9 cellular contexts compared by ENCODE assay signal in genomic region chr11:57432714-57433163, GRCh38. TPM values are rescaled to one million over a fixed set of nuclear protein-coding genes. Genes with fewer than 3 reads are reported as not detected.
A peak's percentile ranks its signal among the peaks of the same experiment; 100 is the strongest.
DNase-seq lines count a peak whose midpoint lies in the region; ATAC-seq and TF ChIP-seq lines count a peak whose summit lies in the region.
"Had no signal": no experiment of that assay in that cellular context is flagged by ENCODE, and none has a peak within 500 bp of the region (broad histone marks: within the 10 kb centered on the region; RNA-seq: fewer than 3 reads in every experiment).

No MANE protein-coding gene starts in this region.

- no peak overlapping the region for H2BK5ac ChIP-seq in mesendoderm (ENCODE audit: low read length)

- H3K4me1 Mint-ChIP-seq in activated CD8-positive, alpha-beta T cell treated with anti-CD3 and anti-CD28 coated beads, Interleukin-2, amount 10 ng/mL, durations not matched to agents 7 days and 5 days (ENCODE audit: low read depth) = peaks cover 5% of the 10 kb centered on the region
- peaks cover 19% of the 10 kb centered on the region for H3K4me1 Mint-ChIP-seq in endothelial cell (ENCODE audit: unreplicated experiment)

- H3K36me3 ChIP-seq in mesendoderm (ENCODE audit: control insufficient read depth, insufficient read depth, low read length) (no peaks in the 10 kb centered on the region), spleen (no peaks in the 10 kb centered on the region)

- no peak overlapping the region for H3K27ac Mint-ChIP-seq in activated CD8-positive, alpha-beta T cell treated with anti-CD3 and anti-CD28 coated beads, Interleukin-2, amount 10 ng/mL, durations not matched to agents 7 days and 5 days
- H3K27ac Mint-ChIP-seq in endothelial cell (ENCODE audit: unreplicated experiment) = no peak overlapping the region

- TF ChIP-seq CTCF in HL-60 (IDR thresholded peaks at IDR 0.05; ENCODE audit: insufficient read depth, low read length) = no peak
- TF ChIP-seq CTCF in endothelial cell (IDR thresholded peaks at IDR 0.05; ENCODE audit: unreplicated experiment) = no peak
- TF ChIP-seq CTCF in spleen (IDR thresholded peaks at IDR 0.05 in 8 of 11, conservative IDR thresholded peaks at IDR 0.05 in 3 of 11) = no peak

- H3K36me3 Mint-ChIP-seq in activated CD8-positive, alpha-beta T cell treated with anti-CD3 and anti-CD28 coated beads, Interleukin-2, amount 10 ng/mL, durations not matched to agents 7 days and 5 days (ENCODE audit: low read depth) = no peaks in the 10 kb centered on the region
- H3K36me3 Mint-ChIP-seq in endothelial cell (ENCODE audit: low read depth, unreplicated experiment) = no peaks in the 10 kb centered on the region

- H3K56ac ChIP-seq in mesendoderm (ENCODE audit: low read length) = no peak overlapping the region

- CTCF ChIA-PET in activated CD8-positive, alpha-beta T cell treated with anti-CD3 and anti-CD28 coated beads, Interleukin-2, amount 10 ng/mL, durations not matched to agents 7 days and 5 days (lab: Charles Lee) = no interaction called here

- peak; percentile 44 for ATAC-seq in activated CD8-positive, alpha-beta T cell treated with anti-CD3 and anti-CD28 coated beads, Interleukin-2, amount 10 ng/mL, durations not matched to agents 7 days and 5 days

- H3K23ac ChIP-seq in mesendoderm (ENCODE audit: low read length) = peak overlapping the region; percentile 66

- no peak overlapping the region for H3K4ac ChIP-seq in mesendoderm (ENCODE audit: low read depth, low read length)

- no peak overlapping the region for H3K4me2 ChIP-seq in mesendoderm (ENCODE audit: low read length)

- no peak overlapping the region for H3K4me3 Mint-ChIP-seq in activated CD8-positive, alpha-beta T cell treated with anti-CD3 and anti-CD28 coated beads, Interleukin-2, amount 10 ng/mL, durations not matched to agents 7 days and 5 days
- no peak overlapping the region for H3K4me3 Mint-ChIP-seq in endothelial cell (ENCODE audit: unreplicated experiment)

- no peaks in the 10 kb centered on the region for H3K27me3 ChIP-seq in HL-60 (ENCODE audit: insufficient read depth, poor library complexity, severe bottlenecking)
- H3K27me3 ChIP-seq in mesendoderm (ENCODE audit: insufficient read depth, low read length, poor library complexity) = no peaks in the 10 kb centered on the region
- no peaks in the 10 kb centered on the region for H3K27me3 ChIP-seq in spleen (replicated peaks in 1 of 7)

- H2AK5ac ChIP-seq in mesendoderm (ENCODE audit: low read length) = no peak overlapping the region

- TF ChIP-seq POLR2A in spleen (IDR thresholded peaks at IDR 0.05) = no peak

- H3K79me1 ChIP-seq in mesendoderm (ENCODE audit: low read length) = no peaks in the 10 kb centered on the region

- no peaks in the 10 kb centered on the region for H3K9me3 ChIP-seq in spleen

- H2BK120ac ChIP-seq in mesendoderm (ENCODE audit: low read depth, low read length) = no peak overlapping the region

- H3K27me3 Mint-ChIP-seq in activated CD8-positive, alpha-beta T cell treated with anti-CD3 and anti-CD28 coated beads, Interleukin-2, amount 10 ng/mL, durations not matched to agents 7 days and 5 days (ENCODE audit: low read depth) = peaks cover 16% of the 10 kb centered on the region
- peaks cover 3% of the 10 kb centered on the region for H3K27me3 Mint-ChIP-seq in endothelial cell (ENCODE audit: unreplicated experiment)

- intact Hi-C loops in spleen (cut with DNase I; ENCODE audit: low total_unique reads) = no loop called here

- no peaks in the 10 kb centered on the region for H3K9me3 Mint-ChIP-seq in activated CD8-positive, alpha-beta T cell treated with anti-CD3 and anti-CD28 coated beads, Interleukin-2, amount 10 ng/mL, durations not matched to agents 7 days and 5 days (ENCODE audit: insufficient read depth)
- no peaks in the 10 kb centered on the region for H3K9me3 Mint-ChIP-seq in endothelial cell (ENCODE audit: unreplicated experiment)

- no peak overlapping the region for H4K8ac ChIP-seq in mesendoderm (ENCODE audit: low read depth, low read length)

- H3K4me3 ChIP-seq in HL-60 (replicated peaks; ENCODE audit: insufficient read depth, low read length) (no peak overlapping the region), mesendoderm (ENCODE audit: low read length) (no peak overlapping the region), spleen (no peak overlapping the region)

- no peak overlapping the region for H2BK15ac ChIP-seq in mesendoderm (replicated peaks; ENCODE audit: low read depth)

- WGBS in mesendoderm (ENCODE audit: extremely low coverage, insufficient coverage, low lambda C conversion rate) = no CpG with 5 or more reads among the region's 7 CpGs
- 30 to 47% (median 35%) methylated on average over 2 to 7 of the region's 7 CpGs for WGBS in spleen, 5 donors

- no peaks in the 10 kb centered on the region for H3K79me2 ChIP-seq in mesendoderm (ENCODE audit: control insufficient read depth, insufficient read depth, low read length)

- H3K9ac ChIP-seq in mesendoderm (ENCODE audit: low read length) = no peak overlapping the region

- no peak overlapping the region for H3K18ac ChIP-seq in mesendoderm (ENCODE audit: low read length)

- H3K27ac ChIP-seq in HL-60 (replicated peaks) (peak overlapping the region; percentile 60), mesendoderm (ENCODE audit: low read depth, low read length) (no peak overlapping the region), spleen (peak overlapping the region in 1 of 8 donors; percentile 41)

- POLR2A ChIA-PET in activated CD8-positive, alpha-beta T cell treated with anti-CD3 and anti-CD28 coated beads, Interleukin-2, amount 10 ng/mL, durations not matched to agents 7 days and 5 days (lab: Charles Lee) = no interaction called here

- H3K4me1 ChIP-seq in mesendoderm (ENCODE audit: control insufficient read depth, low read depth, low read length) = no peaks in the 10 kb centered on the region
- peaks cover 0 to 31% (median 2%) of the 10 kb centered on the region in 6 donors for H3K4me1 ChIP-seq in spleen

- H4K5ac ChIP-seq in mesendoderm (ENCODE audit: low read length) = no peak overlapping the region

- peak; percentile 91 for DNase-seq in Daoy (ENCODE audit: low read depth)
- peak; percentile 47 to 79 for DNase-seq in HL-60 (ENCODE audit: low read depth in 1 of 2, low spot score in 1 of 2)
- DNase-seq in activated CD8-positive, alpha-beta T cell treated with anti-CD3 and anti-CD28 coated beads, Interleukin-2, amount 10 ng/mL, durations not matched to agents 7 days and 5 days = peak; percentile 35
- DNase-seq in mesendoderm = no peak
- no peak for DNase-seq in endothelial cell (ENCODE audit: low spot score)
- no peak for DNase-seq in spleen
- no peak for DNase-seq in NCI-H128 (lab: John Stamatoyannopoulos, UW; ENCODE audit: unreplicated experiment)
- no peak for DNase-seq in DMS 273 (lab: John Stamatoyannopoulos, UW; ENCODE audit: unreplicated experiment)
- DNase-seq: Karpas-422 had no signal

RNA-seq across cellular contexts. Expression of gene SLC43A3, which starts 5.8 kb away (rescaled TPM):
- total RNA-seq in Daoy (2014; rRNA removed; shearing (Covaris generic)) = 122 and 135 TPM in 2 replicates
- total RNA-seq in activated CD8-positive, alpha-beta T cell treated with anti-CD3 and anti-CD28 coated beads, Interleukin-2, amount 10 ng/mL, durations not matched to agents 7 days and 5 days = 100 to 1,000 TPM; 103 to 120 TPM
- polyA plus RNA-seq in mesendoderm (2013, experiment 1 of 2) = 28.3 TPM
- 29.2 TPM for polyA plus RNA-seq in mesendoderm (2013, experiment 2 of 2)
- 17.5 TPM for total RNA-seq in endothelial cell (ENCODE audit: unreplicated experiment)
- total RNA-seq in spleen = 10 to 100 TPM; 29.9 to 72.5 (median 41.7) TPM
- 10 to 100 TPM; 15.2 to 29.1 (median 20.9) TPM for polyA plus RNA-seq in spleen

RNA-seq across cellular contexts. Expression of gene RTN4RL2, which starts 27.6 kb away (rescaled TPM):
- total RNA-seq in Daoy (2014; rRNA removed; shearing (Covaris generic)) = 0.23 TPM in 1 of 2 replicates, not detected in the other
- under 1 TPM; 0.47 to 0.57 TPM for total RNA-seq in activated CD8-positive, alpha-beta T cell treated with anti-CD3 and anti-CD28 coated beads, Interleukin-2, amount 10 ng/mL, durations not matched to agents 7 days and 5 days
- 4.2 TPM for polyA plus RNA-seq in mesendoderm (2013, experiment 1 of 2)
- 4.5 TPM for polyA plus RNA-seq in mesendoderm (2013, experiment 2 of 2)
- total RNA-seq in endothelial cell (ENCODE audit: unreplicated experiment) (0.62 TPM), spleen (1 to 10 TPM in 1 of 7 donors, under 1 TPM in 6; 0.37 to 2.0 (median 0.49) TPM)
- under 1 TPM; 0.15 to 0.73 (median 0.29) TPM for polyA plus RNA-seq in spleen

RNA-seq across cellular contexts. Expression of gene PRG2, which starts 42.3 kb away (rescaled TPM):
- not detected in 2 replicates for total RNA-seq in Daoy (2014; rRNA removed; shearing (Covaris generic))
- under 1 TPM in 1 of 2 experiments, not detected in 1; 0.26 TPM for total RNA-seq in activated CD8-positive, alpha-beta T cell treated with anti-CD3 and anti-CD28 coated beads, Interleukin-2, amount 10 ng/mL, durations not matched to agents 7 days and 5 days
- 0.13 TPM for polyA plus RNA-seq in mesendoderm (2013, experiment 1 of 2)
- polyA plus RNA-seq in mesendoderm (2013, experiment 2 of 2) = 0.08 TPM
- total RNA-seq in endothelial cell (ENCODE audit: unreplicated experiment) (not detected), spleen (10 to 100 TPM in 1 of 7 donors, 1 to 10 TPM in 5, not detected in 1; 1.4 to 10.5 (median 4.5) TPM)
- polyA plus RNA-seq in spleen = 1 to 10 TPM; 2.3 to 4.0 (median 2.5) TPM

RNA-seq across cellular contexts. Expression of gene PRG3, which starts 51.8 kb away (rescaled TPM):
- not detected in 2 replicates for total RNA-seq in Daoy (2014; rRNA removed; shearing (Covaris generic))
- total RNA-seq in activated CD8-positive, alpha-beta T cell treated with anti-CD3 and anti-CD28 coated beads, Interleukin-2, amount 10 ng/mL, durations not matched to agents 7 days and 5 days = not detected
- not detected for polyA plus RNA-seq in mesendoderm (2013, experiment 1 of 2)
- not detected for polyA plus RNA-seq in mesendoderm (2013, experiment 2 of 2)
- total RNA-seq in endothelial cell (ENCODE audit: unreplicated experiment) (not detected), spleen (1 to 10 TPM in 5 of 7 donors, under 1 TPM in 1, not detected in 1; 0.58 to 5.1 (median 2.7) TPM)
- polyA plus RNA-seq in spleen = under 1 TPM; 0.36 to 0.83 (median 0.43) TPM

Comparison
In these comparisons a context has a peak if more than half of its experiments do, and no peak if none do; other contexts are left out.
1. DNase-seq: peak in Daoy (single experiment), HL-60 (2 of 2) and activated CD8-positive, alpha-beta T cell treated with anti-CD3 and anti-CD28 coated beads, Interleukin-2, amount 10 ng/mL, durations not matched to agents 7 days and 5 days (single experiment); none in mesendoderm (single experiment), endothelial cell (single experiment), spleen (single experiment), NCI-H128 (single experiment) and DMS 273 (single experiment).